ENCODE assay signal across 8 cellular contexts in the genomic region with DNA sequence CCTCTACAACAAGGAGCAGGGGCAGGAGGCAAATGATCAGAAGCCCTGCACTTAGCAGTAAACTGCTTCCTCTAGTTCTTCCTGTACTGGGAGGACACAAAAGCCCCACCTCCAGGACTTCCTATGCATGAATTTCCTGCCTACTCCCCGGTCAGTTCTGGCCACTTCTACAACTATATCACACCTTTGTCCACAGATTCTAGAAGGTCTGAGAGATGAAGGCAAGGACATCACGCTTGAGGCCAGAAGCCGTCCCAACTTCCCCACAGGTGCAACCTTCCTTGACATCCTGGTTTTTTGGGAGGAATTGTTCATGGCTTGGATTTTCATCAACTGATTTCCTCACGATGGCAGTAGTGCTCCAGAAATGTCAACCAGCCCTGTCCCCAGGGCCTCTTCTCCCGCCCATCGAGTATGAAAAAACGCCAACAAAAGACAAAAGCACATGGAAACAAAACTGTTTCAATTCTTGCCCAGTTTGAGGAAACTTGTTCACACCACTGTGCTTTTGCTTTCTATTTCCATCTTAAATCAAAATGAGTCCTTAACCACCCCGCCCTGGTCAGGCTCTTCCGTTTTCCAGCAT.
DNase-seq lines count a peak whose midpoint lies in the region; ATAC-seq, FAIRE-seq and TF ChIP-seq lines count a peak whose summit lies in the region.

No MANE protein-coding gene starts in this region.

- H3K36me3 ChIP-seq in endothelial cell of umbilical vein (ENCODE audit: control insufficient read depth in 2 of 2, extremely low read depth in 1 of 2, insufficient read depth in 2 of 2, low read length in 2 of 2) (no peaks in the 10 kb centered on the region), SJCRH30 (no peaks in the 10 kb centered on the region)

- H3K4me1 ChIP-seq in endothelial cell of umbilical vein (ENCODE audit: control insufficient read depth, extremely low read depth, insufficient read depth, low read length) (no peaks in the 10 kb centered on the region), SJCRH30 (no peaks in the 10 kb centered on the region)

- ATAC-seq in GM19328 (IDR thresholded peaks at IDR 0.05; ENCODE audit: unreplicated experiment): peak; percentile 44
- peak; percentile 26 for ATAC-seq in activated CD8-positive, alpha-beta memory T cell treated with anti-CD3 and anti-CD28 coated beads, Interleukin-2, amount 10 ng/mL, durations not matched to agents 7 days and 5 days

- H2AFZ ChIP-seq in endothelial cell of umbilical vein (ENCODE audit: low read depth, low read length): no peak overlapping the region

- H3K4me1 Mint-ChIP-seq in activated CD8-positive, alpha-beta memory T cell treated with anti-CD3 and anti-CD28 coated beads, Interleukin-2, amount 10 ng/mL, durations not matched to agents 7 days and 5 days: peaks cover 25% of the 10 kb centered on the region

- no peak for TF ChIP-seq CTCF in endothelial cell of umbilical vein (IDR thresholded peaks at IDR 0.05; ENCODE audit: extremely low read depth in 1 of 2, insufficient read depth in 1 of 2, low read depth in 1 of 2, low read length in 2 of 2)

- H3K4me2 ChIP-seq in endothelial cell of umbilical vein (ENCODE audit: insufficient read depth, low read length): no peak overlapping the region

- H3K9me3 Mint-ChIP-seq in activated CD8-positive, alpha-beta memory T cell treated with anti-CD3 and anti-CD28 coated beads, Interleukin-2, amount 10 ng/mL, durations not matched to agents 7 days and 5 days (ENCODE audit: low read depth): no peaks in the 10 kb centered on the region

- DNase-seq in AG08396 (ENCODE audit: low spot score) (peak; percentile 49), endothelial cell of umbilical vein (ENCODE audit: low read depth, low spot score) (peak; percentile 42), putamen (ENCODE audit: low spot score) (peak; percentile 52), Kasumi-1 (lab: John Stamatoyannopoulos, UW) (no peak), SJCRH30 (no peak)
- peak; percentile 68 for DNase-seq in activated CD8-positive, alpha-beta memory T cell treated with anti-CD3 and anti-CD28 coated beads, Interleukin-2, amount 10 ng/mL, durations not matched to agents 7 days and 5 days

- peak overlapping the region; percentile 72 for H3K27ac Mint-ChIP-seq in activated CD8-positive, alpha-beta memory T cell treated with anti-CD3 and anti-CD28 coated beads, Interleukin-2, amount 10 ng/mL, durations not matched to agents 7 days and 5 days

- peaks cover 9% of the 10 kb centered on the region for H3K36me3 Mint-ChIP-seq in activated CD8-positive, alpha-beta memory T cell treated with anti-CD3 and anti-CD28 coated beads, Interleukin-2, amount 10 ng/mL, durations not matched to agents 7 days and 5 days

- no peak for TF ChIP-seq POLR2A in endothelial cell of umbilical vein (IDR thresholded peaks at IDR 0.05; ENCODE audit: low read depth, low read length)

- CTCF ChIA-PET in activated CD8-positive, alpha-beta memory T cell treated with anti-CD3 and anti-CD28 coated beads, Interleukin-2, amount 10 ng/mL, durations not matched to agents 7 days and 5 days (lab: Charles Lee): interaction anchor here (2.6 kb wide), 1 partner anchor 11 kb away, joined by 10 read pairs; no protein-coding TSS in a partner anchor
- CTCF ChIA-PET in endothelial cell of umbilical vein (lab: Charles Lee): no interaction called here

- H3K27me3 Mint-ChIP-seq in activated CD8-positive, alpha-beta memory T cell treated with anti-CD3 and anti-CD28 coated beads, Interleukin-2, amount 10 ng/mL, durations not matched to agents 7 days and 5 days: no peaks in the 10 kb centered on the region

- no peaks in the 10 kb centered on the region for H3K79me2 ChIP-seq in endothelial cell of umbilical vein (ENCODE audit: control insufficient read depth, insufficient read depth, low read length)

- peak; percentile 68 for FAIRE-seq in endothelial cell of umbilical vein (lab: Jason Lieb, UNC)

- H3K4me3 ChIP-seq in endothelial cell of umbilical vein (replicated peaks in 1 of 3; ENCODE audit: insufficient read depth in 1 of 3, low read depth in 1 of 3, low read length in 3 of 3): no peak overlapping the region
- no peak overlapping the region for H3K4me3 ChIP-seq in SJCRH30

- dilution Hi-C loops in endothelial cell of umbilical vein (cut with MboI; ENCODE audit: extremely low pct_ligation_motif_present, low sequenced_read_pairs): no loop called here

- POLR2A ChIA-PET in endothelial cell of umbilical vein (lab: Charles Lee): no interaction called here

- TF ChIP-seq EP300 in Ishikawa (IDR thresholded peaks at IDR 0.05; ENCODE audit: borderline replicate concordance): no peak

- TF ChIP-seq RAD21 in Ishikawa (IDR thresholded peaks at IDR 0.05; ENCODE audit: low read depth): peak; percentile 53

- H3K9me1 ChIP-seq in endothelial cell of umbilical vein (replicated peaks; ENCODE audit: control insufficient read depth, extremely low read depth, insufficient read depth, low read length): no peaks in the 10 kb centered on the region

- intact Hi-C loops in endothelial cell of umbilical vein (cut with micrococcal nuclease): no loop called here

- H4K20me1 ChIP-seq in endothelial cell of umbilical vein (replicated peaks; ENCODE audit: control insufficient read depth, extremely low read depth, insufficient read depth, low read length): no peaks in the 10 kb centered on the region

- peak overlapping the region; percentile 53 for H3K4me3 Mint-ChIP-seq in activated CD8-positive, alpha-beta memory T cell treated with anti-CD3 and anti-CD28 coated beads, Interleukin-2, amount 10 ng/mL, durations not matched to agents 7 days and 5 days

- H3K9me3 ChIP-seq in endothelial cell of umbilical vein (replicated peaks; ENCODE audit: control insufficient read depth, insufficient read depth, low read length) (no peaks in the 10 kb centered on the region), SJCRH30 (replicated peaks) (no peaks in the 10 kb centered on the region)

- no TSS peak for BruUV-seq in endothelial cell of umbilical vein (replicated peaks; lab: Mats Ljungman, UMichigan)

- H3K9ac ChIP-seq in endothelial cell of umbilical vein (replicated peaks; ENCODE audit: extremely low read depth, insufficient read depth, low read length): no peak overlapping the region

- no peaks in the 10 kb centered on the region for H3K27me3 ChIP-seq in endothelial cell of umbilical vein (ENCODE audit: control insufficient read depth in 2 of 2, insufficient read depth in 2 of 2, low read length in 2 of 2)
- no peaks in the 10 kb centered on the region for H3K27me3 ChIP-seq in SJCRH30

- no peak overlapping the region for H3K27ac ChIP-seq in endothelial cell of umbilical vein (ENCODE audit: insufficient read depth, low read depth, low read length)
- H3K27ac ChIP-seq in SJCRH30: no peak overlapping the region

TF ChIP-seq in Ishikawa, 13 proteins besides CTCF, POLR2A, EP300 and RAD21:
- no peak for TF ChIP-seq CEBPB (IDR thresholded peaks at IDR 0.05)
- TF ChIP-seq ZBTB7A (IDR thresholded peaks at IDR 0.05; ENCODE audit: low read depth): no peak
- TF ChIP-seq, protein P1, sequence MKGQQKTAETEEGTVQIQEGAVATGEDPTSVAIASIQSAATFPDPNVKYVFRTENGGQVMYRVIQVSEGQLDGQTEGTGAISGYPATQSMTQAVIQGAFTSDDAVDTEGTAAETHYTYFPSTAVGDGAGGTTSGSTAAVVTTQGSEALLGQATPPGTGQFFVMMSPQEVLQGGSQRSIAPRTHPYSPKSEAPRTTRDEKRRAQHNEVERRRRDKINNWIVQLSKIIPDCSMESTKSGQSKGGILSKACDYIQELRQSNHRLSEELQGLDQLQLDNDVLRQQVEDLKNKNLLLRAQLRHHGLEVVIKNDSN (IDR thresholded peaks at IDR 0.05): no peak
- TF ChIP-seq TEAD4 (IDR thresholded peaks at IDR 0.05): no peak
- TF ChIP-seq CREB1 (IDR thresholded peaks at IDR 0.05; ENCODE audit: low read depth): no peak
- TF ChIP-seq YY1 (IDR thresholded peaks at IDR 0.05; ENCODE audit: low read depth): no peak

TF ChIP-seq in endothelial cell of umbilical vein, 7 proteins besides CTCF, POLR2A, EP300 and RAD21:
- TF ChIP-seq POLR2AphosphoS5 (IDR thresholded peaks at IDR 0.05; ENCODE audit: insufficient read depth, low read depth, low read length): no peak
- no peak for TF ChIP-seq EZH2 (IDR thresholded peaks at IDR 0.05; ENCODE audit: borderline replicate concordance, low read depth, low read length, severe bottlenecking)
- no peak for TF ChIP-seq JUN (IDR thresholded peaks at IDR 0.05; ENCODE audit: borderline replicate concordance, insufficient read depth, insufficient read length, low read depth)
- no peak for TF ChIP-seq FOS (IDR thresholded peaks at IDR 0.05; ENCODE audit: borderline replicate concordance, insufficient read depth, low read length)
- TF ChIP-seq, protein P2, sequence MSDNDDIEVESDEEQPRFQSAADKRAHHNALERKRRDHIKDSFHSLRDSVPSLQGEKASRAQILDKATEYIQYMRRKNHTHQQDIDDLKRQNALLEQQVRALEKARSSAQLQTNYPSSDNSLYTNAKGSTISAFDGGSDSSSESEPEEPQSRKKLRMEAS (IDR thresholded peaks at IDR 0.05; ENCODE audit: insufficient read depth, insufficient read length): no peak
- TF ChIP-seq GATA2 (IDR thresholded peaks at IDR 0.05; ENCODE audit: insufficient read depth, insufficient read length, low read depth, low read length): no peak
- TF ChIP-seq MYC (IDR thresholded peaks at IDR 0.05; ENCODE audit: low read depth, low read length): no peak

Comparison
In these comparisons a context has a peak if more than half of its experiments do, and no peak if none do; other contexts are left out.
1. DNase-seq: peak in AG08396 (single experiment), activated CD8-positive, alpha-beta memory T cell treated with anti-CD3 and anti-CD28 coated beads, Interleukin-2, amount 10 ng/mL, durations not matched to agents 7 days and 5 days (single experiment), endothelial cell of umbilical vein (single experiment) and putamen (single experiment); none in Kasumi-1 (0 of 2) and SJCRH30 (0 of 2).